Comparison of ENCODE assay signal across 18 cellular contexts in genomic region chr14:68254669-68255527, GRCh38.
A peak's percentile ranks its signal among the peaks of the same experiment; 100 is the strongest.
DNase-seq lines count a peak whose midpoint lies in the region; ATAC-seq, FAIRE-seq and TF ChIP-seq lines count a peak whose summit lies in the region.
"Had no signal": no experiment of that assay in that cellular context is flagged by ENCODE, and none has a peak within 500 bp of the region (broad histone marks: within the 10 kb centered on the region; RNA-seq: fewer than 3 reads in every experiment).

No MANE protein-coding gene starts in this region.

- H3K4me3 Mint-ChIP-seq in activated T-cell treated with anti-CD3 and anti-CD28 coated beads, Interleukin-2, amount 50 U/mL, for 72 hours = no peak overlapping the region
- peak overlapping the region in 1 of 2 donors; percentile 1 for H3K4me3 Mint-ChIP-seq in stimulated activated naive B cell treated with anti-CD40 and anti-IgM and Interleukin-4, amounts not matched to agents 10 μg/mL and 1 μg/mL and 100 μg/mL, for 72 hours
- H3K4me3 Mint-ChIP-seq in CD14-positive monocyte = no peak overlapping the region
- H3K4me3 Mint-ChIP-seq: effector memory CD8-positive, alpha-beta T cell had no signal

- WGBS in mesendoderm (ENCODE audit: extremely low coverage, insufficient coverage, low lambda C conversion rate) = 100% methylated on average over 1 of the region's 1 CpG

- H3K23ac ChIP-seq in mesendoderm (ENCODE audit: low read length) = no peak overlapping the region

- no peak overlapping the region for H2BK5ac ChIP-seq in mesendoderm (ENCODE audit: low read length)

- H3K9ac ChIP-seq in mesendoderm (ENCODE audit: low read length) = no peak overlapping the region

- H2AK5ac ChIP-seq in mesendoderm (ENCODE audit: low read length) = no peak overlapping the region

- peak overlapping the region; percentile 85 for H2BK15ac ChIP-seq in mesendoderm (replicated peaks; ENCODE audit: low read depth)

- H3K4me3 ChIP-seq in mesendoderm (ENCODE audit: low read length) = no peak overlapping the region
- H3K4me3 ChIP-seq in tibial artery = no peak overlapping the region

- H4K8ac ChIP-seq in mesendoderm (ENCODE audit: low read depth, low read length) = no peak overlapping the region

- no peak overlapping the region for H4K5ac ChIP-seq in mesendoderm (ENCODE audit: low read length)

- H3K4me1 ChIP-seq in mesendoderm (ENCODE audit: control insufficient read depth, low read depth, low read length) (peaks cover 5% of the 10 kb centered on the region), tibial artery (peaks cover 0 to 41% (median 26%) of the 10 kb centered on the region in 4 donors)

- TF ChIP-seq CTCF in CD14-positive monocyte (IDR thresholded peaks at IDR 0.05) = no peak
- TF ChIP-seq CTCF in tibial artery (IDR thresholded peaks at IDR 0.05) = no peak

- H3K27me3 Mint-ChIP-seq in activated T-cell treated with anti-CD3 and anti-CD28 coated beads, Interleukin-2, amount 50 U/mL, for 72 hours (ENCODE audit: low read depth) = no peaks in the 10 kb centered on the region
- no peaks in the 10 kb centered on the region for H3K27me3 Mint-ChIP-seq in stimulated activated naive B cell treated with anti-CD40 and anti-IgM and Interleukin-4, amounts not matched to agents 10 μg/mL and 1 μg/mL and 100 μg/mL, for 72 hours
- peaks cover under 1 to 3% (median 2%) of the 10 kb centered on the region in 3 donors for H3K27me3 Mint-ChIP-seq in CD14-positive monocyte (ENCODE audit: low read depth in 3 of 3)
- H3K27me3 Mint-ChIP-seq: effector memory CD8-positive, alpha-beta T cell had no signal

- H3K36me3 ChIP-seq in mesendoderm (ENCODE audit: control insufficient read depth, insufficient read depth, low read length) (no peaks in the 10 kb centered on the region), tibial artery (no peaks in the 10 kb centered on the region)

- intact Hi-C loops in CD14-positive monocyte (cut with micrococcal nuclease) (loop anchor here in 1 of 2 donors (5.0 kb wide), 1 partner anchor 562 kb away; no protein-coding TSS in a partner anchor), tibial artery (cut with DNase I; ENCODE audit: low total_unique reads) (no loop called here)

- no peak overlapping the region for H3K4ac ChIP-seq in mesendoderm (ENCODE audit: low read depth, low read length)

- H3K79me1 ChIP-seq in mesendoderm (ENCODE audit: low read length) = no peaks in the 10 kb centered on the region

- ATAC-seq in activated T-cell treated with anti-CD3 and anti-CD28 coated beads, Interleukin-2, amount 50 U/mL, for 72 hours (replicated peaks in 1 of 2) = no peak
- no peak for ATAC-seq in stimulated activated naive B cell treated with anti-CD40 and anti-IgM and Interleukin-4, amounts not matched to agents 10 μg/mL and 1 μg/mL and 100 μg/mL, for 72 hours (replicated peaks)
- ATAC-seq: activated CD4-positive, CD25-positive, alpha-beta regulatory T cell treated with anti-CD3 and anti-CD28 coated beads, Interleukin-2, amount 50 U/mL, for 24 hours; effector memory CD8-positive, alpha-beta T cell had no signal

- FAIRE-seq in TTC549 (lab: Jason Lieb, UNC) = peak; percentile 83
- FAIRE-seq: A204.1, frontal cortex had no signal

- no peak overlapping the region for H3K4me2 ChIP-seq in mesendoderm (ENCODE audit: low read length)

- no peak overlapping the region for H3K18ac ChIP-seq in mesendoderm (ENCODE audit: low read length)

- no peaks in the 10 kb centered on the region for H3K9me3 Mint-ChIP-seq in activated T-cell treated with anti-CD3 and anti-CD28 coated beads, Interleukin-2, amount 50 U/mL, for 72 hours
- H3K9me3 Mint-ChIP-seq in stimulated activated naive B cell treated with anti-CD40 and anti-IgM and Interleukin-4, amounts not matched to agents 10 μg/mL and 1 μg/mL and 100 μg/mL, for 72 hours = peaks cover 4 to 6% of the 10 kb centered on the region in 2 donors
- peaks cover 0 to 2% (median 0%) of the 10 kb centered on the region in 7 donors for H3K9me3 Mint-ChIP-seq in CD14-positive monocyte
- H3K9me3 Mint-ChIP-seq: effector memory CD8-positive, alpha-beta T cell had no signal

- H3K27me3 ChIP-seq in mesendoderm (ENCODE audit: insufficient read depth, low read length, poor library complexity) (no peaks in the 10 kb centered on the region), tibial artery (no peaks in the 10 kb centered on the region)

- DNase-seq in activated T-cell treated with anti-CD3 and anti-CD28 coated beads, Interleukin-2, amount 50 U/mL, for 72 hours = no peak
- DNase-seq in activated T-cell treated with anti-CD3 and anti-CD28 coated beads, Interleukin-2, amount 50 U/mL, for 48 hours = no peak
- DNase-seq in mesendoderm (no peak), DMS53 treated with DMSO at 0.1 percent for 48 hours (lab: John Stamatoyannopoulos, UW; ENCODE audit: unreplicated experiment) (no peak), CD14-positive monocyte (ENCODE audit: low spot score) (no peak), tibial artery (no peak)
- no peak for DNase-seq in stimulated activated naive B cell treated with anti-CD40 and anti-IgM and Interleukin-4, amounts not matched to agents 10 μg/mL and 1 μg/mL and 100 μg/mL, for 72 hours
- DNase-seq: activated naive CD4-positive, alpha-beta T cell treated with anti-CD3 and anti-CD28 coated beads, Interleukin-2, amount 50 U/mL, for 16 hours; effector memory CD8-positive, alpha-beta T cell; KBM-7; NCI-H1417 treated with DMSO at 0.1 percent for 48 hours; NCI-H446; OCI-M1; posterior cingulate gyrus had no signal

- no peaks in the 10 kb centered on the region for H3K79me2 ChIP-seq in mesendoderm (ENCODE audit: control insufficient read depth, insufficient read depth, low read length)

- H3K27ac Mint-ChIP-seq in activated T-cell treated with anti-CD3 and anti-CD28 coated beads, Interleukin-2, amount 50 U/mL, for 72 hours = peak overlapping the region; percentile 39
- peak overlapping the region; percentile 60 for H3K27ac Mint-ChIP-seq in stimulated activated naive B cell treated with anti-CD40 and anti-IgM and Interleukin-4, amounts not matched to agents 10 μg/mL and 1 μg/mL and 100 μg/mL, for 72 hours
- no peak overlapping the region for H3K27ac Mint-ChIP-seq in CD14-positive monocyte
- H3K27ac Mint-ChIP-seq: effector memory CD8-positive, alpha-beta T cell had no signal

- no peak overlapping the region for H3K56ac ChIP-seq in mesendoderm (ENCODE audit: low read length)

- H3K36me3 Mint-ChIP-seq in activated T-cell treated with anti-CD3 and anti-CD28 coated beads, Interleukin-2, amount 50 U/mL, for 72 hours (ENCODE audit: insufficient read depth in 2 of 2) = no peaks in the 10 kb centered on the region
- H3K36me3 Mint-ChIP-seq in stimulated activated naive B cell treated with anti-CD40 and anti-IgM and Interleukin-4, amounts not matched to agents 10 μg/mL and 1 μg/mL and 100 μg/mL, for 72 hours = peaks cover 10 to 21% of the 10 kb centered on the region in 2 donors
- peaks cover 0 to 3% of the 10 kb centered on the region in 2 donors for H3K36me3 Mint-ChIP-seq in CD14-positive monocyte

- no peaks in the 10 kb centered on the region for H3K9me3 ChIP-seq in tibial artery

- H2BK120ac ChIP-seq in mesendoderm (ENCODE audit: low read depth, low read length) = no peak overlapping the region

- H3K4me1 Mint-ChIP-seq in activated T-cell treated with anti-CD3 and anti-CD28 coated beads, Interleukin-2, amount 50 U/mL, for 72 hours (ENCODE audit: low read depth) = peaks cover 44% of the 10 kb centered on the region
- peaks cover 42 to 81% of the 10 kb centered on the region in 2 donors for H3K4me1 Mint-ChIP-seq in stimulated activated naive B cell treated with anti-CD40 and anti-IgM and Interleukin-4, amounts not matched to agents 10 μg/mL and 1 μg/mL and 100 μg/mL, for 72 hours
- no peaks in the 10 kb centered on the region for H3K4me1 Mint-ChIP-seq in CD14-positive monocyte

- H3K27ac ChIP-seq in mesendoderm (ENCODE audit: low read depth, low read length) (no peak overlapping the region), tibial artery (no peak overlapping the region)

Comparison
In these comparisons a context has a peak if more than half of its experiments do, and no peak if none do; other contexts are left out.
1. H3K27ac Mint-ChIP-seq: peak in activated T-cell treated with anti-CD3 and anti-CD28 coated beads, Interleukin-2, amount 50 U/mL, for 72 hours (single experiment) and stimulated activated naive B cell treated with anti-CD40 and anti-IgM and Interleukin-4, amounts not matched to agents 10 μg/mL and 1 μg/mL and 100 μg/mL, for 72 hours (single experiment); none in CD14-positive monocyte (0 of 7).